In genomic region chr17:21286066-21286770, GRCh38 we compare ENCODE assay signal across 8 cellular contexts. TPM values are rescaled to one million over a fixed set of nuclear protein-coding genes. Genes with fewer than 3 reads are reported as not detected.
DNase-seq lines count a peak whose midpoint lies in the region; ATAC-seq, FAIRE-seq and TF ChIP-seq lines count a peak whose summit lies in the region.

No MANE protein-coding gene starts in this region.

- peak overlapping the region; percentile 91 for H3K4me2 ChIP-seq in parathyroid adenoma (ENCODE audit: low read length)

- peak overlapping the region; percentile 94 for H3K27ac Mint-ChIP-seq in activated naive CD8-positive, alpha-beta T cell

- H3K27ac ChIP-seq in ACC112 (ENCODE audit: low read depth, low read length), result peak overlapping the region; percentile 95
- H3K27ac ChIP-seq in parathyroid adenoma, result peak overlapping the region; percentile 70

- H3K4me3 ChIP-seq in ACC112 (ENCODE audit: low read depth, low read length) (peak overlapping the region; percentile 79), parathyroid adenoma (ENCODE audit: low read depth, low read length) (peak overlapping the region; percentile 59)

- H3K27me3 ChIP-seq in ACC112 (ENCODE audit: insufficient read depth, low read length), result no peaks in the 10 kb centered on the region
- H3K27me3 ChIP-seq in parathyroid adenoma (ENCODE audit: control insufficient read depth, insufficient read depth, low read length), result no peaks in the 10 kb centered on the region

- H3K27me3 Mint-ChIP-seq in activated naive CD8-positive, alpha-beta T cell, result peaks cover 2% of the 10 kb centered on the region

- H3K36me3 Mint-ChIP-seq in activated naive CD8-positive, alpha-beta T cell, result peaks cover 7% of the 10 kb centered on the region

- no peak overlapping the region for H2AFZ ChIP-seq in ACC112 (ENCODE audit: low read length, unreplicated experiment)
- H2AFZ ChIP-seq in parathyroid adenoma, result peak overlapping the region; percentile 13

- no peaks in the 10 kb centered on the region for H3K9me3 Mint-ChIP-seq in activated naive CD8-positive, alpha-beta T cell (ENCODE audit: low read depth)

- TF ChIP-seq CTCF in parathyroid adenoma (IDR thresholded peaks at IDR 0.05), result no peak

- no peaks in the 10 kb centered on the region for H3K9me3 ChIP-seq in parathyroid adenoma (ENCODE audit: control insufficient read depth, low read length)

- intact Hi-C loops in cardiac septum (cut with DNase I), result loop anchor here (2.0 to 5.0 kb wide), 4 partner anchors 91 to 243 kb away; partner anchors contain the start of genes DHRS7B, KCNJ12 and USP22

- no peak overlapping the region for H3K9ac ChIP-seq in parathyroid adenoma

- H3K4me1 ChIP-seq in ACC112 (ENCODE audit: control insufficient read depth, insufficient read depth, low read length, unreplicated experiment) (peaks cover 58% of the 10 kb centered on the region), parathyroid adenoma (peaks cover 26% of the 10 kb centered on the region)

- H3K36me3 ChIP-seq in ACC112 (ENCODE audit: insufficient read depth, low read length) (no peaks in the 10 kb centered on the region), parathyroid adenoma (ENCODE audit: control insufficient read depth, insufficient read depth, low read length) (no peaks in the 10 kb centered on the region)

- peak; percentile 91 for FAIRE-seq in GM19239 (lab: Jason Lieb, UNC)

- no peak for DNase-seq in GM19239 (ENCODE audit: insufficient read length, low spot score)
- peak; percentile 58 for DNase-seq in NCI-H345 treated with DMSO at 0.1 percent for 48 hours (lab: John Stamatoyannopoulos, UW; ENCODE audit: unreplicated experiment)
- peak; percentile 94 for DNase-seq in cardiac septum (ENCODE audit: low spot score)

- peak overlapping the region; percentile 97 for H3K4me3 Mint-ChIP-seq in activated naive CD8-positive, alpha-beta T cell

- ATAC-seq in HG03095 (IDR thresholded peaks at IDR 0.05; ENCODE audit: unreplicated experiment) (no peak), HG03378 (IDR thresholded peaks at IDR 0.05; ENCODE audit: unreplicated experiment) (no peak)

- H3K4me1 Mint-ChIP-seq in activated naive CD8-positive, alpha-beta T cell (ENCODE audit: low read depth), result peaks cover 36% of the 10 kb centered on the region

- H3K79me2 ChIP-seq in ACC112 (ENCODE audit: control insufficient read depth, insufficient read depth, low read length, unreplicated experiment) (peaks cover 60% of the 10 kb centered on the region), parathyroid adenoma (peaks cover 47% of the 10 kb centered on the region)

RNA-seq across cellular contexts. Expression of gene MAP2K3, which starts 1.7 kb away (rescaled TPM):
- 70.5 TPM for total RNA-seq in cardiac septum

RNA-seq across cellular contexts. Expression of gene NATD1, which starts 33.0 kb away (rescaled TPM):
- total RNA-seq in cardiac septum, result 14.4 TPM
